In genomic region chr19:18051887-18052286, GRCh38 we compare ENCODE assay signal across 1 cellular context.
TF ChIP-seq lines count a peak whose summit lies in the region.

No MANE protein-coding gene starts in this region.

TF ChIP-seq in GM23338, 12 proteins besides CTCF, POLR2A, EP300 and RAD21 (continued from another document):
- TF ChIP-seq, protein P1, sequence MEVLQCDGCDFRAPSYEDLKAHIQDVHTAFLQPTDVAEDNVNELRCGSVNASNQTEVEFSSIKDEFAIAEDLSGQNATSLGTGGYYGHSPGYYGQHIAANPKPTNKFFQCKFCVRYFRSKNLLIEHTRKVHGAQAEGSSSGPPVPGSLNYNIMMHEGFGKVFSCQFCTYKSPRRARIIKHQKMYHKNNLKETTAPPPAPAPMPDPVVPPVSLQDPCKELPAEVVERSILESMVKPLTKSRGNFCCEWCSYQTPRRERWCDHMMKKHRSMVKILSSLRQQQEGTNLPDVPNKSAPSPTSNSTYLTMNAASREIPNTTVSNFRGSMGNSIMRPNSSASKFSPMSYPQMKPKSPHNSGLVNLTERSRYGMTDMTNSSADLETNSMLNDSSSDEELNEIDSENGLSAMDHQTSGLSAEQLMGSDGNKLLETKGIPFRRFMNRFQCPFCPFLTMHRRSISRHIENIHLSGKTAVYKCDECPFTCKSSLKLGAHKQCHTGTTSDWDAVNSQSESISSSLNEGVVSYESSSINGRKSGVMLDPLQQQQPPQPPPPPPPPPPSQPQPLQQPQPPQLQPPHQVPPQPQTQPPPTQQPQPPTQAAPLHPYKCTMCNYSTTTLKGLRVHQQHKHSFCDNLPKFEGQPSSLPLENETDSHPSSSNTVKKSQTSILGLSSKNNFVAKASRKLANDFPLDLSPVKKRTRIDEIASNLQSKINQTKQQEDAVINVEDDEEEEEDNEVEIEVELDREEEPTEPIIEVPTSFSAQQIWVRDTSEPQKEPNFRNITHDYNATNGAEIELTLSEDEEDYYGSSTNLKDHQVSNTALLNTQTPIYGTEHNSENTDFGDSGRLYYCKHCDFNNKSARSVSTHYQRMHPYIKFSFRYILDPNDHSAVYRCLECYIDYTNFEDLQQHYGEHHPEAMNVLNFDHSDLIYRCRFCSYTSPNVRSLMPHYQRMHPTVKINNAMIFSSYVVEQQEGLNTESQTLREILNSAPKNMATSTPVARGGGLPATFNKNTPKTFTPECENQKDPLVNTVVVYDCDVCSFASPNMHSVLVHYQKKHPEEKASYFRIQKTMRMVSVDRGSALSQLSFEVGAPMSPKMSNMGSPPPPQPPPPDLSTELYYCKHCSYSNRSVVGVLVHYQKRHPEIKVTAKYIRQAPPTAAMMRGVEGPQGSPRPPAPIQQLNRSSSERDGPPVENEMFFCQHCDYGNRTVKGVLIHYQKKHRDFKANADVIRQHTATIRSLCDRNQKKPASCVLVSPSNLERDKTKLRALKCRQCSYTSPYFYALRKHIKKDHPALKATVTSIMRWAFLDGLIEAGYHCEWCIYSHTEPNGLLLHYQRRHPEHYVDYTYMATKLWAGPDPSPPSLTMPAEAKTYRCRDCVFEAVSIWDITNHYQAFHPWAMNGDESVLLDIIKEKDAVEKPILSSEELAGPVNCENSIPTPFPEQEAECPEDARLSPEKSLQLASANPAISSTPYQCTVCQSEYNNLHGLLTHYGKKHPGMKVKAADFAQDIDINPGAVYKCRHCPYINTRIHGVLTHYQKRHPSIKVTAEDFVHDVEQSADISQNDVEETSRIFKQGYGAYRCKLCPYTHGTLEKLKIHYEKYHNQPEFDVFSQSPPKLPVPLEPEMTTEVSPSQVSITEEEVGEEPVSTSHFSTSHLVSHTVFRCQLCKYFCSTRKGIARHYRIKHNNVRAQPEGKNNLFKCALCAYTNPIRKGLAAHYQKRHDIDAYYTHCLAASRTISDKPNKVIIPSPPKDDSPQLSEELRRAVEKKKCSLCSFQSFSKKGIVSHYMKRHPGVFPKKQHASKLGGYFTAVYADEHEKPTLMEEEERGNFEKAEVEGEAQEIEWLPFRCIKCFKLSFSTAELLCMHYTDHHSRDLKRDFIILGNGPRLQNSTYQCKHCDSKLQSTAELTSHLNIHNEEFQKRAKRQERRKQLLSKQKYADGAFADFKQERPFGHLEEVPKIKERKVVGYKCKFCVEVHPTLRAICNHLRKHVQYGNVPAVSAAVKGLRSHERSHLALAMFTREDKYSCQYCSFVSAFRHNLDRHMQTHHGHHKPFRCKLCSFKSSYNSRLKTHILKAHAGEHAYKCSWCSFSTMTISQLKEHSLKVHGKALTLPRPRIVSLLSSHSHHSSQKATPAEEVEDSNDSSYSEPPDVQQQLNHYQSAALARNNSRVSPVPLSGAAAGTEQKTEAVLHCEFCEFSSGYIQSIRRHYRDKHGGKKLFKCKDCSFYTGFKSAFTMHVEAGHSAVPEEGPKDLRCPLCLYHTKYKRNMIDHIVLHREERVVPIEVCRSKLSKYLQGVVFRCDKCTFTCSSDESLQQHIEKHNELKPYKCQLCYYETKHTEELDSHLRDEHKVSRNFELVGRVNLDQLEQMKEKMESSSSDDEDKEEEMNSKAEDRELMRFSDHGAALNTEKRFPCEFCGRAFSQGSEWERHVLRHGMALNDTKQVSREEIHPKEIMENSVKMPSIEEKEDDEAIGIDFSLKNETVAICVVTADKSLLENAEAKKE (CRISPR knock-in tag; IDR thresholded peaks at IDR 0.05): no peak
TF ChIP-seq in GM23338: peak in this region for 0.
